ENCODE assay signal across 15 cellular contexts in genomic region chr6:151327079-151327478, GRCh38.
"Had no signal": no experiment of that assay in that cellular context is flagged by ENCODE, and none has a peak within 500 bp of the region (broad histone marks: within the 10 kb centered on the region; RNA-seq: fewer than 3 reads in every experiment).

No MANE protein-coding gene starts in this region.

- ATAC-seq: body of pancreas; esophagus mucosa; stimulated activated memory B cell treated with anti-CD40 and anti-IgM and Interleukin-4, amounts not matched to agents 10 μg/mL and 1 μg/mL and 100 μg/mL, for 72 hours; upper lobe of right lung; WTC11 had no signal

- DNase-seq: activated CD4-positive, alpha-beta T cell treated with anti-CD3 and anti-CD28 coated beads for 48 hours; activated naive CD4-positive, alpha-beta T cell treated with anti-CD3 and anti-CD28 coated beads for 36 hours; body of pancreas; foreskin melanocyte; head of caudate nucleus; islet precursor cell; left ventricle myocardium inferior; posterior cingulate gyrus; upper lobe of right lung had no signal

- H3K9me3 Mint-ChIP-seq: activated naive CD4-positive, alpha-beta T cell treated with anti-CD3 and anti-CD28 coated beads for 36 hours; stimulated activated memory B cell treated with anti-CD40 and anti-IgM and Interleukin-4, amounts not matched to agents 10 μg/mL and 1 μg/mL and 100 μg/mL, for 72 hours; T-helper 1 cell treated with Interleukin-12 subunit alpha and Interleukin-12 subunit beta and Interleukin-4 antibody, amounts not matched to agents 30 μg/mL and 1 μg/mL, for 36 hours; WTC11 had no signal

- H3K36me3 ChIP-seq: left ventricle myocardium inferior, right atrium auricular region, suprapubic skin, upper lobe of right lung had no signal

- H3K9me3 ChIP-seq: body of pancreas, left ventricle myocardium inferior, right atrium auricular region, suprapubic skin, upper lobe of right lung had no signal

- H3K4me3 ChIP-seq: body of pancreas, right atrium auricular region, suprapubic skin had no signal

- H3K4me3 Mint-ChIP-seq: activated naive CD4-positive, alpha-beta T cell treated with anti-CD3 and anti-CD28 coated beads for 36 hours; stimulated activated memory B cell treated with anti-CD40 and anti-IgM and Interleukin-4, amounts not matched to agents 10 μg/mL and 1 μg/mL and 100 μg/mL, for 72 hours; T-helper 1 cell treated with Interleukin-12 subunit alpha and Interleukin-12 subunit beta and Interleukin-4 antibody, amounts not matched to agents 30 μg/mL and 1 μg/mL, for 36 hours; WTC11 had no signal

- H3K27ac Mint-ChIP-seq: activated naive CD4-positive, alpha-beta T cell treated with anti-CD3 and anti-CD28 coated beads for 36 hours; stimulated activated memory B cell treated with anti-CD40 and anti-IgM and Interleukin-4, amounts not matched to agents 10 μg/mL and 1 μg/mL and 100 μg/mL, for 72 hours; T-helper 1 cell treated with Interleukin-12 subunit alpha and Interleukin-12 subunit beta and Interleukin-4 antibody, amounts not matched to agents 30 μg/mL and 1 μg/mL, for 36 hours; WTC11 had no signal

- H3K27ac ChIP-seq: body of pancreas, suprapubic skin, upper lobe of right lung had no signal

- H3K36me3 Mint-ChIP-seq: stimulated activated memory B cell treated with anti-CD40 and anti-IgM and Interleukin-4, amounts not matched to agents 10 μg/mL and 1 μg/mL and 100 μg/mL, for 72 hours; WTC11 had no signal

- H3K27me3 ChIP-seq: body of pancreas, right atrium auricular region, suprapubic skin, upper lobe of right lung had no signal
